8 cellular contexts compared by ENCODE assay signal in the genomic region with DNA sequence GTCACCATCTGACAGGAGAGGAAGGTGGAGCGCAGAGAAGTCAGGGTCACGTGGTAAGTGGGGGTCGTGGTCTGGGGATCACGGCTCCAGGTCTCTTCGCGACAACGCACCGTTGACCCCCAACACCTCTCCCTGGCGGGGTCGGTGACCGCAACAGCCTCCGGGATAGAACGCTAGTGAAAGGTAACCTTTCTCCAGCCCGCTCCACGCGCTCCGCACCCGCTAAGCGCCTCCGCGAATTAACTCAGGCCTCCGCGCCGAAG. TPM values are rescaled to one million over a fixed set of nuclear protein-coding genes. Genes with fewer than 3 reads are reported as not detected.
A peak's percentile ranks its signal among the peaks of the same experiment; 100 is the strongest.
DNase-seq lines count a peak whose midpoint lies in the region; ATAC-seq and TF ChIP-seq lines count a peak whose summit lies in the region.

No MANE protein-coding gene starts in this region.

- no peak for ATAC-seq in PC-3

- peaks cover 4% of the 10 kb centered on the region for H3F3A ChIP-seq in PC-3 (ENCODE audit: low read length, unreplicated experiment)

- peak overlapping the region; percentile 79 for H3K27ac Mint-ChIP-seq in activated naive CD4-positive, alpha-beta T cell treated with anti-CD3 and anti-CD28 coated beads, Interleukin-2, amount 50 U/mL, for 24 hours

- peak overlapping the region; percentile 92 for H3K9ac ChIP-seq in PC-3 (ENCODE audit: low read length)

- CTCF ChIA-PET in PC-3 (lab: Charles Lee), result no interaction called here

- DNase-seq in activated naive CD4-positive, alpha-beta T cell treated with Interleukin-2 at 50 U/mL for 16 hours, result no peak
- DNase-seq in PC-3 (no peak), prostate gland (ENCODE audit: low spot score) (no peak), GM03348 (ENCODE audit: low spot score) (no peak), SW 1271 (lab: John Stamatoyannopoulos, UW) (no peak), NCI-H1694 treated with DMSO at 0.1 percent for 48 hours (lab: John Stamatoyannopoulos, UW) (no peak)

- no peaks in the 10 kb centered on the region for H3K27me3 Mint-ChIP-seq in activated naive CD4-positive, alpha-beta T cell treated with anti-CD3 and anti-CD28 coated beads, Interleukin-2, amount 50 U/mL, for 24 hours

- no peaks in the 10 kb centered on the region for H3K9me3 Mint-ChIP-seq in activated naive CD4-positive, alpha-beta T cell treated with anti-CD3 and anti-CD28 coated beads, Interleukin-2, amount 50 U/mL, for 24 hours

- H2AFZ ChIP-seq in PC-3 (ENCODE audit: low read length), result peak overlapping the region; percentile 82

- H3K27ac ChIP-seq in PC-3 (ENCODE audit: low read length) (no peak overlapping the region), esophagus (ENCODE audit: low read depth in 2 of 2, low read length in 1 of 2) (peak overlapping the region; percentile 40 to 63), prostate gland (peak overlapping the region; percentile 87 to 89)

- H3K4me1 Mint-ChIP-seq in activated naive CD4-positive, alpha-beta T cell treated with anti-CD3 and anti-CD28 coated beads, Interleukin-2, amount 50 U/mL, for 24 hours, result peaks cover 52% of the 10 kb centered on the region

- H3K4me1 ChIP-seq in PC-3 (ENCODE audit: insufficient read depth, low read length) (peaks cover 27% of the 10 kb centered on the region), esophagus (ENCODE audit: control insufficient read depth in 2 of 2, insufficient read depth in 2 of 2, low read length in 1 of 2) (peaks cover 1 to 12% of the 10 kb centered on the region in 2 donors), prostate gland (replicated peaks) (no peaks in the 10 kb centered on the region)

- H3K4me2 ChIP-seq in PC-3 (ENCODE audit: low read length), result peak overlapping the region; percentile 89

- POLR2A ChIA-PET in PC-3 (lab: Charles Lee; ENCODE audit: unreplicated experiment), result no interaction called here

- H3K36me3 Mint-ChIP-seq in activated naive CD4-positive, alpha-beta T cell treated with anti-CD3 and anti-CD28 coated beads, Interleukin-2, amount 50 U/mL, for 24 hours, result no peaks in the 10 kb centered on the region

- peak overlapping the region; percentile 85 for H3K4me3 Mint-ChIP-seq in activated naive CD4-positive, alpha-beta T cell treated with anti-CD3 and anti-CD28 coated beads, Interleukin-2, amount 50 U/mL, for 24 hours

- no peak for TF ChIP-seq CTCF in PC-3 (conservative IDR thresholded peaks at IDR 0.05; ENCODE audit: low read depth, low read length)
- TF ChIP-seq CTCF in prostate gland (IDR thresholded peaks at IDR 0.05), result no peak

- peak overlapping the region; percentile 94 for H3K4me3 ChIP-seq in PC-3 (ENCODE audit: low read length)
- peak overlapping the region; percentile 89 to 98 for H3K4me3 ChIP-seq in esophagus (ENCODE audit: low read depth in 1 of 2, low read length in 2 of 2)
- peak overlapping the region; percentile 88 to 98 for H3K4me3 ChIP-seq in prostate gland

- TF ChIP-seq POLR2A in prostate gland (IDR thresholded peaks at IDR 0.05), result no peak

- no peaks in the 10 kb centered on the region for H3K9me3 ChIP-seq in PC-3 (ENCODE audit: low read length)
- no peaks in the 10 kb centered on the region for H3K9me3 ChIP-seq in esophagus (ENCODE audit: control insufficient read depth in 2 of 2, insufficient read depth in 1 of 2, low read depth in 1 of 2, low read length in 1 of 2)
- H3K9me3 ChIP-seq in prostate gland, result no peaks in the 10 kb centered on the region

- no peaks in the 10 kb centered on the region for H3K9me2 ChIP-seq in PC-3 (replicated peaks; ENCODE audit: low read length)

- intact Hi-C loops in PC-3 (cut with micrococcal nuclease) (loop anchor here (5.0 kb wide), 1 partner anchor 61 kb away; no protein-coding TSS in a partner anchor), prostate gland (cut with DNase I) (loop anchor here (5.0 kb wide), 1 partner anchor 91 kb away; no protein-coding TSS in a partner anchor)

- no peaks in the 10 kb centered on the region for H3K27me3 ChIP-seq in PC-3 (ENCODE audit: low read length)
- no peaks in the 10 kb centered on the region for H3K27me3 ChIP-seq in esophagus (ENCODE audit: control insufficient read depth in 1 of 2, insufficient read depth in 2 of 2, low read length in 2 of 2)
- H3K27me3 ChIP-seq in prostate gland (replicated peaks; ENCODE audit: insufficient read depth), result no peaks in the 10 kb centered on the region

- WGBS in esophagus, 2 donors, result 4 to 13% methylated on average over 24 of the region's 24 CpGs
- 10% methylated on average over 24 of the region's 24 CpGs for WGBS in prostate gland

- peaks cover 43% of the 10 kb centered on the region for H3K79me2 ChIP-seq in PC-3 (ENCODE audit: low read length)

- BruUV-seq in PC-3 (replicated peaks; lab: Mats Ljungman, UMichigan), result TSS peak; percentile 36

- H3K36me3 ChIP-seq in PC-3 (ENCODE audit: low read depth, low read length) (no peaks in the 10 kb centered on the region), esophagus (ENCODE audit: control insufficient read depth in 2 of 2, insufficient read depth in 2 of 2, low read length in 1 of 2) (no peaks in the 10 kb centered on the region), prostate gland (no peaks in the 10 kb centered on the region)

- 0 out of 2 replicates have a peak, but pooled peaks cover 6% of the 10 kb centered on the region for H4K20me1 ChIP-seq in PC-3 (ENCODE audit: low read length)

RNA-seq across cellular contexts. Expression of a gene that starts 0.6 kb away (rescaled TPM):
- 21.5 and 24.9 TPM in 2 replicates for total RNA-seq in PC-3 (2014; rRNA removed)
- 1 to 10 TPM; 5.7 to 8.1 TPM for polyA plus RNA-seq in esophagus
- 10 to 100 TPM; 19.7 to 19.9 TPM for total RNA-seq in prostate gland
